Comparison of ENCODE assay signal across 19 cellular contexts in genomic region chr7:139857791-139858190, GRCh38.
"Had no signal": no experiment of that assay in that cellular context is flagged by ENCODE, and none has a peak within 500 bp of the region (broad histone marks: within the 10 kb centered on the region; RNA-seq: fewer than 3 reads in every experiment).

No MANE protein-coding gene starts in this region.

- H3K4me3 Mint-ChIP-seq: naive thymus-derived CD8-positive, alpha-beta T cell; neural crest cell; stimulated activated memory B cell treated with anti-CD40 and anti-IgM and Interleukin-4, amounts not matched to agents 10 μg/mL and 1 μg/mL and 100 μg/mL, for 72 hours had no signal

- ATAC-seq: foreskin keratinocyte; gastroesophageal sphincter; heart left ventricle; left ventricle myocardium superior; lower lobe of right lung; naive thymus-derived CD8-positive, alpha-beta T cell; right cardiac atrium; stimulated activated memory B cell treated with anti-CD40 and anti-IgM and Interleukin-4, amounts not matched to agents 10 μg/mL and 1 μg/mL and 100 μg/mL, for 72 hours; stimulated activated naive CD8-positive, alpha-beta T cell treated with anti-CD3 and anti-CD28 coated beads, Interleukin-15, Interleukin-2, amounts not matched to agents 100 U/mL and 50 U/mL, for 24 hours had no signal

- H3K27me3 Mint-ChIP-seq: stimulated activated memory B cell treated with anti-CD40 and anti-IgM and Interleukin-4, amounts not matched to agents 10 μg/mL and 1 μg/mL and 100 μg/mL, for 72 hours had no signal

- H3K36me3 Mint-ChIP-seq: naive thymus-derived CD8-positive, alpha-beta T cell; stimulated activated memory B cell treated with anti-CD40 and anti-IgM and Interleukin-4, amounts not matched to agents 10 μg/mL and 1 μg/mL and 100 μg/mL, for 72 hours had no signal

- H3K27ac Mint-ChIP-seq: stimulated activated memory B cell treated with anti-CD40 and anti-IgM and Interleukin-4, amounts not matched to agents 10 μg/mL and 1 μg/mL and 100 μg/mL, for 72 hours had no signal

- DNase-seq: dermis blood vessel endothelial cell; effector memory CD4-positive, alpha-beta T cell; foreskin keratinocyte; heart left ventricle; islet precursor cell; kidney glomerular epithelial cell; left ventricle myocardium superior; lower lobe of right lung; naive thymus-derived CD8-positive, alpha-beta T cell; right cardiac atrium; spleen; stimulated activated CD4-positive, alpha-beta T cell treated with anti-CD3 and anti-CD28 coated beads, Interleukin-4, amount 100 ng/mL, for 4 hours; stimulated activated naive CD8-positive, alpha-beta T cell treated with anti-CD3 and anti-CD28 coated beads, Interleukin-15, Interleukin-2, amounts not matched to agents 100 U/mL and 50 U/mL, for 24 hours; substantia nigra; testis; upper lobe of left lung had no signal

- H3K9me3 Mint-ChIP-seq: stimulated activated memory B cell treated with anti-CD40 and anti-IgM and Interleukin-4, amounts not matched to agents 10 μg/mL and 1 μg/mL and 100 μg/mL, for 72 hours had no signal
